Comparison of ENCODE assay signal across 9 cellular contexts in genomic region chr17:28948873-28949184, GRCh38. TPM values are rescaled to one million over a fixed set of nuclear protein-coding genes. Genes with fewer than 3 reads are reported as not detected.
A peak's percentile ranks its signal among the peaks of the same experiment; 100 is the strongest.
DNase-seq lines count a peak whose midpoint lies in the region; ATAC-seq and TF ChIP-seq lines count a peak whose summit lies in the region.
"Had no signal": no experiment of that assay in that cellular context is flagged by ENCODE, and none has a peak within 500 bp of the region (broad histone marks: within the 10 kb centered on the region; RNA-seq: fewer than 3 reads in every experiment).

No MANE protein-coding gene starts in this region.

- WGBS in right lobe of liver (ENCODE audit: insufficient coverage, low coverage, low lambda C conversion rate, missing lambda C conversion rate): 1% methylated on average over 12 of the region's 15 CpGs
- WGBS in transverse colon (ENCODE audit: low coverage in 1 of 2), 2 donors: 0 to 1% methylated on average over 3 to 15 of the region's 15 CpGs

- H3K9me3 Mint-ChIP-seq in activated naive CD4-positive, alpha-beta T cell treated with anti-CD3 and anti-CD28 coated beads, Interleukin-2, amount 10 ng/mL, durations not matched to agents 7 days and 5 days: no peaks in the 10 kb centered on the region

- H3K9me3 ChIP-seq in ascending aorta (no peaks in the 10 kb centered on the region), right lobe of liver (no peaks in the 10 kb centered on the region), transverse colon (no peaks in the 10 kb centered on the region)

- intact Hi-C loops in ascending aorta (cut with DNase I): loop anchor here (2.0 kb wide), 1 partner anchor 46 kb away; the partner anchor contains the start of gene DHRS13
- intact Hi-C loops in right lobe of liver (cut with DNase I): no loop called here
- intact Hi-C loops in transverse colon (cut with DNase I; ENCODE audit: low total_unique reads): no loop called here

- no peak for TF ChIP-seq EP300 in transverse colon (IDR thresholded peaks at IDR 0.05; ENCODE audit: low read depth)

- in situ Hi-C loops in transverse colon (cut with MboI; ENCODE audit: low pct_ligation_motif_present in 1 of 4, low pct_unique_long_range_greater_than_20kb in 1 of 4, low sequenced_read_pairs in 3 of 4): no loop called here

- H3K36me3 ChIP-seq in ascending aorta (no peaks in the 10 kb centered on the region), right lobe of liver (peaks cover 0 to 3% (median 0%) of the 10 kb centered on the region in 4 donors), transverse colon (no peaks in the 10 kb centered on the region)

- H3K27me3 Mint-ChIP-seq in activated naive CD4-positive, alpha-beta T cell treated with anti-CD3 and anti-CD28 coated beads, Interleukin-2, amount 10 ng/mL, durations not matched to agents 7 days and 5 days: peaks cover 3% of the 10 kb centered on the region

- peaks cover 9 to 40% of the 10 kb centered on the region in 2 donors for H3K4me1 ChIP-seq in ascending aorta
- H3K4me1 ChIP-seq in right lobe of liver: peaks cover 0 to 38% (median 7%) of the 10 kb centered on the region in 4 donors
- peaks cover 27 to 55% (median 43%) of the 10 kb centered on the region in 4 donors for H3K4me1 ChIP-seq in transverse colon

- TF ChIP-seq CTCF in ascending aorta (IDR thresholded peaks at IDR 0.05): no peak
- TF ChIP-seq CTCF in right lobe of liver (IDR thresholded peaks at IDR 0.05): no peak
- no peak for TF ChIP-seq CTCF in transverse colon (IDR thresholded peaks at IDR 0.05)

- peak overlapping the region; percentile 94 for H3K4me3 Mint-ChIP-seq in activated naive CD4-positive, alpha-beta T cell treated with anti-CD3 and anti-CD28 coated beads, Interleukin-2, amount 10 ng/mL, durations not matched to agents 7 days and 5 days

- TF ChIP-seq POLR2A in right lobe of liver (IDR thresholded peaks at IDR 0.05) (no peak), transverse colon (IDR thresholded peaks at IDR 0.05) (no peak)

- ATAC-seq in right lobe of liver (no peak), GM21423 (IDR thresholded peaks at IDR 0.05; ENCODE audit: unreplicated experiment) (no peak)

- H3K4me1 Mint-ChIP-seq in activated naive CD4-positive, alpha-beta T cell treated with anti-CD3 and anti-CD28 coated beads, Interleukin-2, amount 10 ng/mL, durations not matched to agents 7 days and 5 days: peaks cover 47% of the 10 kb centered on the region

- peak overlapping the region; percentile 94 to 99 for H3K4me3 ChIP-seq in ascending aorta
- H3K4me3 ChIP-seq in right lobe of liver: peak overlapping the region; percentile 73 to 92 (median 85)
- peak overlapping the region; percentile 87 to 99 (median 94) for H3K4me3 ChIP-seq in transverse colon

- peak overlapping the region; percentile 97 to 99 for H3K27ac ChIP-seq in ascending aorta
- peak overlapping the region; percentile 71 to 87 (median 84) for H3K27ac ChIP-seq in right lobe of liver
- peak overlapping the region; percentile 98 to 99 (median 98) for H3K27ac ChIP-seq in transverse colon

- DNase-seq in activated naive CD4-positive, alpha-beta T cell treated with anti-CD3 and anti-CD28 coated beads, Interleukin-2, amount 10 ng/mL, durations not matched to agents 7 days and 5 days: peak; percentile 26
- DNase-seq in activated naive CD4-positive, alpha-beta T cell (lab: John Stamatoyannopoulos, UW): no peak
- DNase-seq in ascending aorta (ENCODE audit: low spot score in 2 of 2) (no peak), right lobe of liver (no peak), transverse colon (no peak), GOT3 (lab: John Stamatoyannopoulos, UW) (no peak), NCI-H2171 (lab: John Stamatoyannopoulos, UW) (no peak)

- H3K27me3 ChIP-seq in ascending aorta (no peaks in the 10 kb centered on the region), right lobe of liver (no peaks in the 10 kb centered on the region), transverse colon (no peaks in the 10 kb centered on the region)

- H3K36me3 Mint-ChIP-seq in activated naive CD4-positive, alpha-beta T cell treated with anti-CD3 and anti-CD28 coated beads, Interleukin-2, amount 10 ng/mL, durations not matched to agents 7 days and 5 days: peaks cover 35% of the 10 kb centered on the region

- H3K27ac Mint-ChIP-seq in activated naive CD4-positive, alpha-beta T cell treated with anti-CD3 and anti-CD28 coated beads, Interleukin-2, amount 10 ng/mL, durations not matched to agents 7 days and 5 days: peak overlapping the region; percentile 97

- CTCF ChIA-PET in activated naive CD4-positive, alpha-beta T cell treated with anti-CD3 and anti-CD28 coated beads, Interleukin-2, amount 10 ng/mL, durations not matched to agents 7 days and 5 days (lab: Charles Lee): interaction anchor here (1.2 to 4.1 kb wide), 5 partner anchors 11 to 222 kb away, joined by 3 to 21 read pairs (median 6); partner anchors contain the start of genes FLOT2 and TLCD1

RNA-seq across cellular contexts. Expression of gene PHF12, which starts 2.5 kb away (rescaled TPM):
- total RNA-seq in ascending aorta (35.0 TPM), right lobe of liver (10 to 100 TPM; 13.0 to 33.1 (median 17.4) TPM), transverse colon (100 to 1,000 TPM in 1 of 4 donors, 10 to 100 TPM in 3; 43.5 to 134 (median 60.5) TPM)

RNA-seq across cellular contexts. Expression of gene DHRS13, which starts 46.0 kb away (rescaled TPM):
- 16.5 TPM for total RNA-seq in ascending aorta
- 10 to 100 TPM in 3 of 6 experiments, 1 to 10 TPM in 3; 3.4 to 27.4 (median 8.8) TPM for total RNA-seq in right lobe of liver
- total RNA-seq in transverse colon: 1 to 10 TPM; 2.2 to 6.5 (median 6.0) TPM

RNA-seq across cellular contexts. Expression of gene FLOT2, which starts 51.3 kb away (rescaled TPM):
- total RNA-seq in ascending aorta: 72.4 TPM
- 100 to 1,000 TPM in 1 of 6 experiments, 10 to 100 TPM in 5; 64.9 to 131 (median 82.8) TPM for total RNA-seq in right lobe of liver
- total RNA-seq in transverse colon: 10 to 100 TPM; 35.8 to 95.8 (median 46.5) TPM

RNA-seq across cellular contexts. Expression of gene SEZ6, which starts 57.0 kb away (rescaled TPM):
- total RNA-seq in ascending aorta: not detected
- not detected for total RNA-seq in right lobe of liver
- total RNA-seq in transverse colon: under 1 TPM in 1 of 4 donors, not detected in 3; 0.14 TPM
- total RNA-seq: subcutaneous adipose tissue had no signal
